2 cellular contexts compared by ENCODE assay signal in genomic region chr3:149494022-149494758, GRCh38.
TF ChIP-seq lines count a peak whose summit lies in the region.

No MANE protein-coding gene starts in this region.

TF ChIP-seq in HCT116, 20 proteins besides CTCF, POLR2A, EP300 and RAD21 (continued from another document):
- TF ChIP-seq YY1 (IDR thresholded peaks at IDR 0.05; ENCODE audit: extremely low read depth, insufficient replicate concordance, low read depth, low read length) = peak; percentile 25
- TF ChIP-seq EZH2phosphoT487 (IDR thresholded peaks at IDR 0.05; ENCODE audit: borderline replicate concordance) = no peak

TF ChIP-seq in GM12878, 131 proteins besides CTCF, POLR2A, EP300 and RAD21 (continued from another document):
- TF ChIP-seq NR2C2 (IDR thresholded peaks at IDR 0.05; ENCODE audit: borderline replicate concordance, control insufficient read depth, insufficient read length, low read depth) (no peak), SMC3 (IDR thresholded peaks at IDR 0.05; ENCODE audit: borderline replicate concordance, low read length) (peak; percentile 53; the same call in 1 of the 2 replicates)
TF ChIP-seq in GM12878: peak in this region for 2.
